In genomic region chr4:3193531-3194203, GRCh38 we compare ENCODE assay signal across 8 cellular contexts.
DNase-seq lines count a peak whose midpoint lies in the region; ATAC-seq and TF ChIP-seq lines count a peak whose summit lies in the region.

No MANE protein-coding gene starts in this region.

- ATAC-seq in central memory CD8-positive, alpha-beta T cell (replicated peaks; ENCODE audit: extremely low read depth, poor library complexity, severe bottlenecking), result no peak

- H3K4me1 Mint-ChIP-seq in central memory CD8-positive, alpha-beta T cell, result peaks cover 79% of the 10 kb centered on the region
- peaks cover 19% of the 10 kb centered on the region for H3K4me1 Mint-ChIP-seq in nephron progenitor cell

- peak overlapping the region; percentile 15 for H3K4me3 Mint-ChIP-seq in central memory CD8-positive, alpha-beta T cell
- H3K4me3 Mint-ChIP-seq in nephron progenitor cell, result no peak overlapping the region

- H3K36me3 Mint-ChIP-seq in central memory CD8-positive, alpha-beta T cell (ENCODE audit: insufficient read depth), result peaks cover 7% of the 10 kb centered on the region
- peaks cover 61% of the 10 kb centered on the region for H3K36me3 Mint-ChIP-seq in nephron progenitor cell (ENCODE audit: low read depth)

- peak; percentile 7 to 17 for DNase-seq in NCI-H2081 (lab: John Stamatoyannopoulos, UW)
- no peak for DNase-seq in NCI-H2081 treated with DMSO at 0.1 percent for 48 hours (lab: John Stamatoyannopoulos, UW)
- peak; percentile 10 for DNase-seq in NCI-H2196 treated with DMSO at 0.1 percent for 48 hours (lab: John Stamatoyannopoulos, UW; ENCODE audit: unreplicated experiment)
- no peak for DNase-seq in central memory CD8-positive, alpha-beta T cell (ENCODE audit: low spot score in 2 of 2)
- no peak for DNase-seq in nephron progenitor cell
- DNase-seq in activated CD8-positive, alpha-beta memory T cell treated with anti-CD3 and anti-CD28 coated beads, Interleukin-2, amount 50 U/mL, for 4 hours, result no peak
- no peak for DNase-seq in activated naive CD4-positive, alpha-beta T cell treated with anti-CD3 and anti-CD28 coated beads, Interleukin-2, amount 50 U/mL, for 16 hours
- DNase-seq in stimulated activated CD4-positive, alpha-beta T cell treated with anti-CD3 and anti-CD28 coated beads, Interleukin-4, amount 100 ng/mL, for 24 hours, result no peak

- H3K9me3 Mint-ChIP-seq in central memory CD8-positive, alpha-beta T cell, result no peaks in the 10 kb centered on the region
- H3K9me3 Mint-ChIP-seq in nephron progenitor cell, result no peaks in the 10 kb centered on the region

- no peak for TF ChIP-seq CTCF in nephron progenitor cell (IDR thresholded peaks at IDR 0.05)

- H3K27ac Mint-ChIP-seq in central memory CD8-positive, alpha-beta T cell (ENCODE audit: low read depth), result peak overlapping the region; percentile 88
- peak overlapping the region; percentile 46 for H3K27ac Mint-ChIP-seq in nephron progenitor cell

- H3K27me3 Mint-ChIP-seq in central memory CD8-positive, alpha-beta T cell, result no peaks in the 10 kb centered on the region
- H3K27me3 Mint-ChIP-seq in nephron progenitor cell (ENCODE audit: low read depth, poor library complexity), result no peaks in the 10 kb centered on the region

Comparison
In these comparisons a context has a peak if more than half of its experiments do, and no peak if none do; other contexts are left out.
1. DNase-seq: peak in NCI-H2081 (2 of 2) and NCI-H2196 treated with DMSO at 0.1 percent for 48 hours (single experiment); none in NCI-H2081 treated with DMSO at 0.1 percent for 48 hours (single experiment), central memory CD8-positive, alpha-beta T cell (0 of 2), nephron progenitor cell (single experiment), activated CD8-positive, alpha-beta memory T cell treated with anti-CD3 and anti-CD28 coated beads, Interleukin-2, amount 50 U/mL, for 4 hours (single experiment), activated naive CD4-positive, alpha-beta T cell treated with anti-CD3 and anti-CD28 coated beads, Interleukin-2, amount 50 U/mL, for 16 hours (single experiment) and stimulated activated CD4-positive, alpha-beta T cell treated with anti-CD3 and anti-CD28 coated beads, Interleukin-4, amount 100 ng/mL, for 24 hours (single experiment).